ENCODE assay signal across 1 cellular context in genomic region chr19:50198431-50199253, GRCh38.
TF ChIP-seq lines count a peak whose summit lies in the region.

No MANE protein-coding gene starts in this region.

TF ChIP-seq in HepG2, 621 proteins besides CTCF, POLR2A, EP300 and RAD21:
- TF ChIP-seq PRDM10 (CRISPR knock-in tag; IDR thresholded peaks at IDR 0.05; ENCODE audit: low read depth) (no peak), ZBTB40 (IDR thresholded peaks at IDR 0.05) (peak; percentile 46), ZBTB40 (CRISPR knock-in tag; IDR thresholded peaks at IDR 0.05) (peak; percentile 57), ARNTL (CRISPR knock-in tag; IDR thresholded peaks at IDR 0.05) (no peak), ZKSCAN1 (IDR thresholded peaks at IDR 0.05; ENCODE audit: low read length) (peak; percentile 54; the same call in 1 of the 2 replicates), TOPORS (CRISPR knock-in tag; IDR thresholded peaks at IDR 0.05) (no peak)
- TF ChIP-seq, protein P1, sequence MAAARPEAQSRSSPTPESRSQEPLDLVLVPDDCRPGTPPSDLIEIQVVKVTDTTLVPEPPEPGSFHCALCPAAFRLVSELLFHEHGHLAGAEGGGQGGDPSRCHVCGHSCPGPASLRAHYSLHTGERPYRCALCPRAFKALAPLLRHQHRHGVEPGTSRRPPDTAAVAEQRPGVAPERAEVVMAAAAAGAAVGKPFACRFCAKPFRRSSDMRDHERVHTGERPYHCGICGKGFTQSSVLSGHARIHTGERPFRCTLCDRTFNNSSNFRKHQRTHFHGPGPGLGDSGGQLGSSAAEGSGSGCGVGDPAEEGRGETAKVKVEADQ (CRISPR knock-in tag; IDR thresholded peaks at IDR 0.05; ENCODE audit: borderline replicate concordance): no peak
TF ChIP-seq in HepG2: peak in this region for 2.
